18 cellular contexts compared by ENCODE assay signal in genomic region chr14:44165286-44165685, GRCh38.
"Had no signal": no experiment of that assay in that cellular context is flagged by ENCODE, and none has a peak within 500 bp of the region (broad histone marks: within the 10 kb centered on the region; RNA-seq: fewer than 3 reads in every experiment).

No MANE protein-coding gene starts in this region.

- H3K4me3 ChIP-seq: dorsolateral prefrontal cortex, lung, spleen, thoracic aorta, vagina had no signal

- H3K27ac ChIP-seq: dorsolateral prefrontal cortex, epithelial cell of prostate, foreskin keratinocyte, spleen, thoracic aorta, vagina had no signal

- DNase-seq: activated CD4-positive, alpha-beta T cell treated with anti-CD3 and anti-CD28 coated beads, Interleukin-2, amount 50 U/mL, for 4 hours; activated CD8-positive, alpha-beta memory T cell treated with anti-CD3 and anti-CD28 coated beads, Interleukin-2, amount 50 U/mL, for 48 hours; activated naive CD4-positive, alpha-beta T cell treated with Interleukin-2 at 50 U/mL for 16 hours; activated naive CD8-positive, alpha-beta T cell treated with anti-CD3 and anti-CD28 coated beads for 36 hours; activated T-cell treated with anti-CD3 and anti-CD28 coated beads, Interleukin-2, amount 50 U/mL, for 4 hours; dorsolateral prefrontal cortex; foreskin keratinocyte; kidney; natural killer cell; retina; spleen; stimulated activated CD4-positive, alpha-beta T cell treated with anti-CD3 and anti-CD28 coated beads, Interleukin-4, amount 100 ng/mL, for 1 hour; stimulated activated naive CD4-positive, alpha-beta T cell; T1000 had no signal

- H3K9me3 ChIP-seq: thoracic aorta, vagina had no signal

- H3K4me1 ChIP-seq: foreskin keratinocyte, spleen, vagina had no signal

- H3K36me3 ChIP-seq: spleen, thoracic aorta, vagina had no signal

- H3K27me3 ChIP-seq: dorsolateral prefrontal cortex, foreskin keratinocyte, spleen, vagina had no signal
